ENCODE assay signal across 8 cellular contexts in the genomic region with DNA sequence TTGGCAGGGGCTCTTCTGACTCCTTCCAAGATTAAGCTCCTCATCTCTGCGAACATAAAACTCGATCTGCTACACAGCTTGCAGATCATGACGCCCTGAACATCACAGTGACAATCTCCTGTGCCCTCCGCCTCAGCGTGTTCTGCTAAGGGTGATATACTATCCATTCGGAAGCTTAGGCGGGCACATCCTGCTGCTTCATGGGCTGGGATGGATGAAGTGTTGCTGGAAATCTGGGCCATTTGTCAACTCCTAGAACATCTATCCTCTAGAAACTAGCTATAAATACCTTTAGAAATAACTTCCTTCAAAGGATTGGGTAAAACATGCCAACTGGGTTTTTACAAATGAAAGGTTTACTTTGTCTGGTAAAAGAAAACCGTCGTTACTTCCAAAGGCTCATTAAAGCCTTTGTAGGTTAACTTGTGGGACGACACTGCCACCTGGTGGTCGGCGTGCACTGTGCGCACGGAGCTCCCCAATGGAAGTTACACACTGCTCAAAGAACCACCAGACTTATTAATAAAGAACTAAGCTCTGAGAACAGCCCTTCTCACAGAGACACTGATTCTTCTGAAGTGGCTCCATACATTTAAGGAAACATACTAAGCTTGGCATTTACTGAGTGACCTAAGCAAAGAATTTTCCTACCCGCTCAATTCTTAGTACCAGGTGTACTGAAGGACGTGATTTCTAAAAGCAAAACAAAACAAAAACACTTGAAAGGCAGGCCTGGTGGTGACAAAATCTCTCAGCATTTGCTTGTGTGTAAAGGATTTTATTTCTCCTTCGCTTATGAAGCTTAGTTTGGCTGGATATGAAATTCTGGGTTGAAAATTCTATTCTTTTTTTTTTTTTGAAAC. TPM values are rescaled to one million over a fixed set of nuclear protein-coding genes. Genes with fewer than 3 reads are reported as not detected.
A peak's percentile ranks its signal among the peaks of the same experiment; 100 is the strongest.
DNase-seq lines count a peak whose midpoint lies in the region; ATAC-seq and TF ChIP-seq lines count a peak whose summit lies in the region.

No MANE protein-coding gene starts in this region.

- H3K4me3 ChIP-seq in kidney epithelial cell (ENCODE audit: low read depth, low read length) = no peak overlapping the region

- no peaks in the 10 kb centered on the region for H3K27me3 ChIP-seq in kidney epithelial cell (ENCODE audit: control insufficient read depth, insufficient read depth, low read length)

- H3K36me3 ChIP-seq in kidney epithelial cell (ENCODE audit: control insufficient read depth, insufficient read depth, low read length) = no peaks in the 10 kb centered on the region

- peak; percentile 65 for ATAC-seq in GM21619 (IDR thresholded peaks at IDR 0.05; ENCODE audit: unreplicated experiment)
- no peak for ATAC-seq in HG03139 (IDR thresholded peaks at IDR 0.05; ENCODE audit: unreplicated experiment)

- TF ChIP-seq CTCF in kidney epithelial cell (IDR thresholded peaks at IDR 0.05; ENCODE audit: insufficient read depth, low read length, poor library complexity, severe bottlenecking) = peak; percentile 93

- DNase-seq in C1 segment of cervical spinal cord (lab: John Stamatoyannopoulos, UW) (peak in 12 of 14 donors; percentile 40 to 89 (median 72)), NCI-H2171 (lab: John Stamatoyannopoulos, UW) (peak; percentile 95), kidney epithelial cell (ENCODE audit: low read depth) (no peak)
- DNase-seq in activated CD4-positive, CD25-positive, alpha-beta regulatory T cell treated with anti-CD3 and anti-CD28 coated beads, Interleukin-2, amount 50 U/mL, for 72 hours = peak; percentile 90
- DNase-seq in central memory CD4-positive, alpha-beta T cell = peak; percentile 78
- DNase-seq in stimulated activated CD4-positive, alpha-beta T cell treated with anti-CD3 and anti-CD28 coated beads, Interleukin-15, amount 100 ng/mL, for 24 hours = peak; percentile 91

RNA-seq across cellular contexts. Expression of gene CACNA2D4, which starts 21.5 kb away (rescaled TPM):
- total RNA-seq in kidney epithelial cell = 0.58 and 3.2 TPM in 2 replicates
